Comparison of ENCODE assay signal across 1 cellular context in genomic region chr12:6039894-6040601, GRCh38.
TF ChIP-seq lines count a peak whose summit lies in the region.

No MANE protein-coding gene starts in this region.

TF ChIP-seq in GM12878, 131 proteins besides CTCF, POLR2A, EP300 and RAD21 (continued from another document):
- TF ChIP-seq REST (IDR thresholded peaks at IDR 0.05; ENCODE audit: low read depth, low read length) (no peak), ZNF592 (IDR thresholded peaks at IDR 0.05) (no peak), POLR2AphosphoS5 (IDR thresholded peaks at IDR 0.05; ENCODE audit: low read length) (no peak), PAX5 (IDR thresholded peaks at IDR 0.05; ENCODE audit: borderline replicate concordance, low read depth, low read length) (no peak), YY1 (IDR thresholded peaks at IDR 0.05; ENCODE audit: low read depth, low read length) (peak; percentile 58; the same call in 1 of the 2 replicates), BHLHE40 (IDR thresholded peaks at IDR 0.05; ENCODE audit: borderline replicate concordance in 1 of 2, low read depth in 2 of 2, low read length in 1 of 2) (no peak)
TF ChIP-seq in GM12878: peak in this region for 3.
